ENCODE assay signal across 8 cellular contexts in genomic region chr19:45901432-45901903, GRCh38. TPM values are rescaled to one million over a fixed set of nuclear protein-coding genes. Genes with fewer than 3 reads are reported as not detected.
DNase-seq lines count a peak whose midpoint lies in the region; ATAC-seq and TF ChIP-seq lines count a peak whose summit lies in the region.

No MANE protein-coding gene starts in this region.

- TF ChIP-seq CTCF in CD8-positive, alpha-beta T cell (IDR thresholded peaks at IDR 0.05) = no peak
- TF ChIP-seq CTCF in Loucy (conservative IDR thresholded peaks at IDR 0.05; ENCODE audit: low read length) (no peak), hepatocyte (IDR thresholded peaks at IDR 0.05; ENCODE audit: poor library complexity) (no peak), smooth muscle cell (IDR thresholded peaks at IDR 0.05; ENCODE audit: borderline replicate concordance, insufficient read depth, poor library complexity, severe bottlenecking) (no peak)

- H3K27ac Mint-ChIP-seq in CD8-positive, alpha-beta T cell = no peak overlapping the region
- no peak overlapping the region for H3K27ac Mint-ChIP-seq in activated naive CD8-positive, alpha-beta T cell treated with anti-CD3 and anti-CD28 coated beads, Interleukin-2, amount 50 U/mL, for 24 hours

- H3K36me3 ChIP-seq in CD8-positive, alpha-beta T cell (ENCODE audit: insufficient read depth, low read length) = peaks cover 14% of the 10 kb centered on the region
- H3K36me3 ChIP-seq in Loucy (ENCODE audit: insufficient read depth, low read length) = no peaks in the 10 kb centered on the region; the same call in 1 of the 2 replicates
- H3K36me3 ChIP-seq in hepatocyte (replicated peaks; ENCODE audit: insufficient read depth, low read depth) = no peaks in the 10 kb centered on the region
- H3K36me3 ChIP-seq in smooth muscle cell (ENCODE audit: low read depth) = no peaks in the 10 kb centered on the region

- H3K79me2 ChIP-seq in Loucy (ENCODE audit: insufficient read depth, low read length) (peaks cover 27% of the 10 kb centered on the region), hepatocyte (peaks cover 28% of the 10 kb centered on the region), smooth muscle cell (ENCODE audit: low read depth) (peaks cover 9% of the 10 kb centered on the region)

- H3K27me3 Mint-ChIP-seq in CD8-positive, alpha-beta T cell (ENCODE audit: low read depth) = no peaks in the 10 kb centered on the region
- H3K27me3 Mint-ChIP-seq in activated naive CD8-positive, alpha-beta T cell treated with anti-CD3 and anti-CD28 coated beads, Interleukin-2, amount 50 U/mL, for 24 hours = peaks cover 4% of the 10 kb centered on the region

- peaks cover 29% of the 10 kb centered on the region for H3K36me3 Mint-ChIP-seq in CD8-positive, alpha-beta T cell
- peaks cover 12% of the 10 kb centered on the region for H3K36me3 Mint-ChIP-seq in activated naive CD8-positive, alpha-beta T cell treated with anti-CD3 and anti-CD28 coated beads, Interleukin-2, amount 50 U/mL, for 24 hours (ENCODE audit: low read depth)

- H3K9ac ChIP-seq in Loucy (ENCODE audit: low read depth, low read length, poor library complexity, severe bottlenecking) = peak overlapping the region; percentile 98
- H3K9ac ChIP-seq in smooth muscle cell (ENCODE audit: low read depth) = no peak overlapping the region

- no peaks in the 10 kb centered on the region for H3K27me3 ChIP-seq in CD8-positive, alpha-beta T cell (ENCODE audit: insufficient read depth, low read length)
- no peaks in the 10 kb centered on the region for H3K27me3 ChIP-seq in Loucy (ENCODE audit: insufficient read depth, low read length, poor library complexity, severe bottlenecking)
- H3K27me3 ChIP-seq in hepatocyte = no peaks in the 10 kb centered on the region
- H3K27me3 ChIP-seq in smooth muscle cell (ENCODE audit: low read depth) = no peaks in the 10 kb centered on the region

- CTCF ChIA-PET in CD8-positive, alpha-beta T cell (lab: Charles Lee) = interaction anchor here (0.6 to 1.7 kb wide), 3 partner anchors 10 to 37 kb away, joined by 3 to 4 read pairs (median 3); partner anchors contain the start of gene FOXA3

- H2AFZ ChIP-seq in Loucy (ENCODE audit: low read length) (no peak overlapping the region), hepatocyte (peak overlapping the region; percentile 57), smooth muscle cell (ENCODE audit: low read depth) (peak overlapping the region; percentile 84)

- H3K4me3 ChIP-seq in CD8-positive, alpha-beta T cell (ENCODE audit: low read depth, low read length) = peak overlapping the region; percentile 76
- H3K4me3 ChIP-seq in Loucy (ENCODE audit: low read length, poor library complexity, severe bottlenecking) (peak overlapping the region; percentile 99), hepatocyte (peak overlapping the region; percentile 64), smooth muscle cell (peak overlapping the region; percentile 89)

- H3K4me1 ChIP-seq in CD8-positive, alpha-beta T cell (ENCODE audit: insufficient read depth, low read length) = peaks cover 17% of the 10 kb centered on the region
- H3K4me1 ChIP-seq in Loucy (ENCODE audit: insufficient read depth, low read length, poor library complexity, severe bottlenecking) (peaks cover 5% of the 10 kb centered on the region), hepatocyte (ENCODE audit: insufficient read depth) (peaks cover 17% of the 10 kb centered on the region), smooth muscle cell (ENCODE audit: low read depth) (peaks cover 6% of the 10 kb centered on the region)

- no peaks in the 10 kb centered on the region for H3K9me3 Mint-ChIP-seq in CD8-positive, alpha-beta T cell
- H3K9me3 Mint-ChIP-seq in activated naive CD8-positive, alpha-beta T cell treated with anti-CD3 and anti-CD28 coated beads, Interleukin-2, amount 50 U/mL, for 24 hours = no peaks in the 10 kb centered on the region

- 2% methylated on average over 26 of the region's 69 CpGs for WGBS in hepatocyte (ENCODE audit: low lambda C conversion rate, missing lambda C conversion rate)
- 3% methylated on average over 46 of the region's 69 CpGs for WGBS in smooth muscle cell (ENCODE audit: low lambda C conversion rate)

- H3K9me2 ChIP-seq in Loucy (replicated peaks; ENCODE audit: low read depth, low read length) = no peaks in the 10 kb centered on the region
- H3K9me2 ChIP-seq in hepatocyte (replicated peaks; ENCODE audit: insufficient read depth) = no peaks in the 10 kb centered on the region

- POLR2A ChIA-PET in CD8-positive, alpha-beta T cell (lab: Charles Lee) = interaction anchor here (3.1 kb wide), 1 partner anchor 16 kb away, joined by 34 read pairs; the partner anchor contains the start of gene IRF2BP1

- H3K9me3 ChIP-seq in CD8-positive, alpha-beta T cell (ENCODE audit: low read length) = no peaks in the 10 kb centered on the region
- H3K9me3 ChIP-seq in Loucy (ENCODE audit: insufficient read depth, low read depth, low read length) (no peaks in the 10 kb centered on the region), hepatocyte (ENCODE audit: low read depth) (no peaks in the 10 kb centered on the region), smooth muscle cell (replicated peaks; ENCODE audit: low read depth) (no peaks in the 10 kb centered on the region)

- intact Hi-C loops in CD8-positive, alpha-beta T cell (cut with DNase I, micrococcal nuclease) = loop anchor here in 1 of 2 experiments (5.0 kb wide), 1 partner anchor 184 kb away; no protein-coding TSS in a partner anchor

- no peak for ATAC-seq in CD8-positive, alpha-beta T cell
- ATAC-seq in activated naive CD8-positive, alpha-beta T cell treated with anti-CD3 and anti-CD28 coated beads, Interleukin-2, amount 50 U/mL, for 24 hours = no peak
- ATAC-seq in HG02981 (IDR thresholded peaks at IDR 0.05; ENCODE audit: unreplicated experiment) = no peak
- ATAC-seq in HG03469 (IDR thresholded peaks at IDR 0.05; ENCODE audit: unreplicated experiment) = no peak

- H3K27ac ChIP-seq in CD8-positive, alpha-beta T cell (ENCODE audit: low read depth, low read length) = no peak overlapping the region
- H3K27ac ChIP-seq in hepatocyte (peak overlapping the region; percentile 6), smooth muscle cell (ENCODE audit: low read depth) (no peak overlapping the region)

- H3F3A ChIP-seq in Loucy (ENCODE audit: low read depth) (no peaks in the 10 kb centered on the region), smooth muscle cell (ENCODE audit: low read depth) (peaks cover 5% of the 10 kb centered on the region)

- H3K4me3 Mint-ChIP-seq in CD8-positive, alpha-beta T cell = peak overlapping the region; percentile 66
- H3K4me3 Mint-ChIP-seq in activated naive CD8-positive, alpha-beta T cell treated with anti-CD3 and anti-CD28 coated beads, Interleukin-2, amount 50 U/mL, for 24 hours = peak overlapping the region; percentile 90

- DNase-seq in CD8-positive, alpha-beta T cell = peak in 4 of 7 experiments; percentile 13 to 52 (median 39)
- peak; percentile 46 for DNase-seq in activated naive CD8-positive, alpha-beta T cell treated with anti-CD3 and anti-CD28 coated beads, Interleukin-2, amount 50 U/mL, for 24 hours
- peak; percentile 76 for DNase-seq in hepatocyte (ENCODE audit: low spot score)
- DNase-seq in smooth muscle cell (lab: John Stamatoyannopoulos, UW; ENCODE audit: unreplicated experiment) = peak; percentile 25
- no peak for DNase-seq in NCI-H128 (lab: John Stamatoyannopoulos, UW; ENCODE audit: unreplicated experiment)

- H4K20me1 ChIP-seq in Loucy (ENCODE audit: insufficient read depth, low read length, poor library complexity, severe bottlenecking) (peaks cover 4% of the 10 kb centered on the region), hepatocyte (ENCODE audit: insufficient read depth, poor library complexity, severe bottlenecking) (peaks cover 6% of the 10 kb centered on the region), smooth muscle cell (ENCODE audit: low read depth) (peaks cover 19% of the 10 kb centered on the region)

- H3K4me1 Mint-ChIP-seq in CD8-positive, alpha-beta T cell (ENCODE audit: low read depth) = peaks cover 26% of the 10 kb centered on the region
- peaks cover 19% of the 10 kb centered on the region for H3K4me1 Mint-ChIP-seq in activated naive CD8-positive, alpha-beta T cell treated with anti-CD3 and anti-CD28 coated beads, Interleukin-2, amount 50 U/mL, for 24 hours

- H3K4me2 ChIP-seq in Loucy (ENCODE audit: low read depth, low read length, poor library complexity, severe bottlenecking) (peak overlapping the region; percentile 85), hepatocyte (peak overlapping the region; percentile 97), smooth muscle cell (peak overlapping the region; percentile 99)

RNA-seq across cellular contexts. Expression of gene MYPOP, which starts 0.9 kb away (rescaled TPM):
- total RNA-seq in CD8-positive, alpha-beta T cell = 1 to 10 TPM; 3.4 to 3.5 TPM
- total RNA-seq in hepatocyte (2.4 and 3.5 TPM in 2 replicates), smooth muscle cell (1.6 and 3.9 TPM in 2 replicates)
- polyA plus RNA-seq in hepatocyte (2.5 and 3.1 TPM in 2 replicates), smooth muscle cell (2.1 and 3.5 TPM in 2 replicates)

RNA-seq across cellular contexts. Expression of gene NANOS2, which starts 13.1 kb away (rescaled TPM):
- total RNA-seq in CD8-positive, alpha-beta T cell = not detected
- total RNA-seq in hepatocyte (not detected in 2 replicates), smooth muscle cell (not detected in 2 replicates)
- polyA plus RNA-seq in hepatocyte (not detected in 2 replicates), smooth muscle cell (not detected in 2 replicates)

RNA-seq across cellular contexts. Expression of gene IRF2BP1, which starts 15.5 kb away (rescaled TPM):
- total RNA-seq in CD8-positive, alpha-beta T cell = 10 to 100 TPM; 17.7 to 19.6 TPM
- total RNA-seq in hepatocyte (23.8 and 25.2 TPM in 2 replicates), smooth muscle cell (10.4 and 19.0 TPM in 2 replicates)
- polyA plus RNA-seq in hepatocyte (11.5 and 15.8 TPM in 2 replicates), smooth muscle cell (11.2 and 12.9 TPM in 2 replicates)

RNA-seq across cellular contexts. Expression of gene FOXA3, which starts 37.3 kb away (rescaled TPM):
- not detected for total RNA-seq in CD8-positive, alpha-beta T cell
- total RNA-seq in hepatocyte (14.5 and 14.6 TPM in 2 replicates), smooth muscle cell (0.13 and 0.76 TPM in 2 replicates)
- polyA plus RNA-seq in hepatocyte (16.7 and 18.6 TPM in 2 replicates), smooth muscle cell (0.50 and 0.65 TPM in 2 replicates)

RNA-seq across cellular contexts. Expression of gene SYMPK, which starts 38.5 kb away (rescaled TPM):
- total RNA-seq in CD8-positive, alpha-beta T cell = 10 to 100 TPM; 52.6 to 54.2 TPM
- total RNA-seq in hepatocyte (33.8 and 41.6 TPM in 2 replicates), smooth muscle cell (30.9 and 33.3 TPM in 2 replicates)
- polyA plus RNA-seq in hepatocyte (33.4 and 39.0 TPM in 2 replicates), smooth muscle cell (28.6 and 34.1 TPM in 2 replicates)
